Comparison of ENCODE assay signal across 8 cellular contexts in genomic region chr9:127862075-127863011, GRCh38.
A peak's percentile ranks its signal among the peaks of the same experiment; 100 is the strongest.
DNase-seq lines count a peak whose midpoint lies in the region; ATAC-seq lines count a peak whose summit lies in the region.

No MANE protein-coding gene starts in this region.

- H3K27me3 ChIP-seq in layer of hippocampus (ENCODE audit: control insufficient read depth, insufficient read depth, low read length) = no peaks in the 10 kb centered on the region

- peak overlapping the region; percentile 72 for H3K27ac ChIP-seq in layer of hippocampus (ENCODE audit: low read depth, low read length)

- DNase-seq in NAMALWA (ENCODE audit: low spot score) = peak; percentile 36
- DNase-seq in activated effector memory CD4-positive, alpha-beta T cell treated with Interleukin-2 at 50 U/mL for 16 hours = peak; percentile 58
- DNase-seq in stimulated activated CD8-positive, alpha-beta memory T cell treated with anti-CD3 and anti-CD28 coated beads, Interleukin-7, amount 100 ng/mL, for 1 hour (ENCODE audit: low read depth in 2 of 2) = peak; percentile 21 to 28
- DNase-seq in NCI-H2081 (lab: John Stamatoyannopoulos, UW) = no peak
- DNase-seq in NCI-H1436 treated with DMSO at 0.1 percent for 48 hours (lab: John Stamatoyannopoulos, UW) = no peak

- ATAC-seq in GM19467 (IDR thresholded peaks at IDR 0.05; ENCODE audit: unreplicated experiment) (no peak), GM21390 (IDR thresholded peaks at IDR 0.05; ENCODE audit: unreplicated experiment) (no peak)

Comparison
In these comparisons a context has a peak if more than half of its experiments do, and no peak if none do; other contexts are left out.
1. DNase-seq: peak in NAMALWA (single experiment), activated effector memory CD4-positive, alpha-beta T cell treated with Interleukin-2 at 50 U/mL for 16 hours (single experiment) and stimulated activated CD8-positive, alpha-beta memory T cell treated with anti-CD3 and anti-CD28 coated beads, Interleukin-7, amount 100 ng/mL, for 1 hour (2 of 2); none in NCI-H2081 (0 of 2) and NCI-H1436 treated with DMSO at 0.1 percent for 48 hours (single experiment).